25 cellular contexts compared by ENCODE assay signal in genomic region chr13:48185018-48185417, GRCh38. TPM values are rescaled to one million over a fixed set of nuclear protein-coding genes. Genes with fewer than 3 reads are reported as not detected.
DNase-seq lines count a peak whose midpoint lies in the region; ATAC-seq and TF ChIP-seq lines count a peak whose summit lies in the region.
"Had no signal": no experiment of that assay in that cellular context is flagged by ENCODE, and none has a peak within 500 bp of the region (broad histone marks: within the 10 kb centered on the region; RNA-seq: fewer than 3 reads in every experiment).

No MANE protein-coding gene starts in this region.

- H3K9me3 Mint-ChIP-seq in natural killer cell = no peaks in the 10 kb centered on the region
- no peaks in the 10 kb centered on the region for H3K9me3 Mint-ChIP-seq in natural killer cell treated with Interleukin-12 subunit alpha and Interleukin-12 subunit beta and Interleukin-15 and Interleukin-18, amount 100 ng/mL, for 72 hours
- no peaks in the 10 kb centered on the region for H3K9me3 Mint-ChIP-seq in activated CD8-positive, alpha-beta T cell treated with anti-CD3 and anti-CD28 coated beads for 36 hours
- H3K9me3 Mint-ChIP-seq: activated CD4-positive, alpha-beta memory T cell treated with anti-CD3 and anti-CD28 coated beads, Interleukin-2, amount 10 ng/mL, durations not matched to agents 7 days and 5 days; activated T-cell treated with anti-CD3 and anti-CD28 coated beads, Interleukin-2, amount 50 U/mL, for 4 hours; dendritic cell treated with granulocyte-macrophage colony-stimulating factor and Interleukin-4, amounts not matched to agents 40 ng/mL and 50 ng/mL, for 4 days; WTC11 had no signal

- H3K27ac ChIP-seq in vagina = peak overlapping the region; percentile 43
- H3K27ac ChIP-seq: adrenal gland, breast epithelium, C4-2B, foreskin keratinocyte, lower lobe of right lung, PC-9, thoracic aorta had no signal

- POLR2A ChIA-PET in activated CD8-positive, alpha-beta T cell treated with anti-CD3 and anti-CD28 coated beads for 36 hours (lab: Charles Lee) = interaction anchor here (1.3 to 1.6 kb wide), 5 partner anchors 26 to 50 kb away, joined by 3 to 6 read pairs (median 3); no protein-coding TSS in a partner anchor

- H3K4me1 ChIP-seq in vagina = no peaks in the 10 kb centered on the region
- H3K4me1 ChIP-seq: adrenal gland, breast epithelium, foreskin keratinocyte, lower lobe of right lung had no signal

- H3K36me3 ChIP-seq in vagina = no peaks in the 10 kb centered on the region
- H3K36me3 ChIP-seq: adrenal gland, breast epithelium, lower lobe of right lung, thoracic aorta had no signal

- peak overlapping the region; percentile 29 to 76 for H3K27ac Mint-ChIP-seq in natural killer cell
- H3K27ac Mint-ChIP-seq in natural killer cell treated with Interleukin-12 subunit alpha and Interleukin-12 subunit beta and Interleukin-15 and Interleukin-18, amount 100 ng/mL, for 72 hours = peak overlapping the region in 1 of 2 donors; percentile 49
- peak overlapping the region; percentile 82 for H3K27ac Mint-ChIP-seq in activated CD8-positive, alpha-beta T cell treated with anti-CD3 and anti-CD28 coated beads for 36 hours
- H3K27ac Mint-ChIP-seq: activated CD4-positive, alpha-beta memory T cell treated with anti-CD3 and anti-CD28 coated beads, Interleukin-2, amount 10 ng/mL, durations not matched to agents 7 days and 5 days; dendritic cell treated with granulocyte-macrophage colony-stimulating factor and Interleukin-4, amounts not matched to agents 40 ng/mL and 50 ng/mL, for 4 days; WTC11 had no signal

- DNase-seq in natural killer cell = no peak
- DNase-seq in natural killer cell treated with Interleukin-12 subunit alpha and Interleukin-12 subunit beta and Interleukin-15 and Interleukin-18, amount 100 ng/mL, for 72 hours (ENCODE audit: low spot score) = no peak
- no peak for DNase-seq in activated CD8-positive, alpha-beta T cell treated with anti-CD3 and anti-CD28 coated beads for 36 hours
- DNase-seq in fibroblast of mammary gland (ENCODE audit: low read depth) = peak; percentile 12
- no peak for DNase-seq in vagina (ENCODE audit: extremely low spot score in 2 of 2)
- DNase-seq in NCI-H187 (lab: John Stamatoyannopoulos, UW) = no peak
- DNase-seq in COLO668 (lab: John Stamatoyannopoulos, UW; ENCODE audit: unreplicated experiment) = no peak
- DNase-seq in NCI-H446 (lab: John Stamatoyannopoulos, UW) = no peak
- DNase-seq: ACHN; activated CD4-positive, alpha-beta memory T cell treated with anti-CD3 and anti-CD28 coated beads, Interleukin-2, amount 10 ng/mL, durations not matched to agents 7 days and 5 days; activated T-cell treated with anti-CD3 and anti-CD28 coated beads, Interleukin-2, amount 50 U/mL, for 4 hours; adrenal gland; DMS153; foreskin keratinocyte; GF-D8; hippocampal formation; islet precursor cell; lower lobe of right lung; NCI-H2227 treated with DMSO at 0.1 percent for 48 hours; PC-9 had no signal

- no peaks in the 10 kb centered on the region for H3K27me3 ChIP-seq in vagina
- H3K27me3 ChIP-seq: adrenal gland, breast epithelium had no signal

- no peak for TF ChIP-seq POLR2A in vagina (IDR thresholded peaks at IDR 0.05)

- intact Hi-C loops in natural killer cell (cut with micrococcal nuclease) (no loop called here), vagina (cut with DNase I) (no loop called here)
- intact Hi-C loops in activated CD8-positive, alpha-beta T cell treated with anti-CD3 and anti-CD28 coated beads for 36 hours (cut with micrococcal nuclease) = loop anchor here (5.0 kb wide), 1 partner anchor 37 kb away; no protein-coding TSS in a partner anchor

- H3K9me3 ChIP-seq in vagina = no peaks in the 10 kb centered on the region
- H3K9me3 ChIP-seq: adrenal gland, breast epithelium, lower lobe of right lung, thoracic aorta had no signal

- peaks cover 33 to 41% of the 10 kb centered on the region in 2 donors for H3K4me1 Mint-ChIP-seq in natural killer cell
- peaks cover 29% of the 10 kb centered on the region in 2 donors for H3K4me1 Mint-ChIP-seq in natural killer cell treated with Interleukin-12 subunit alpha and Interleukin-12 subunit beta and Interleukin-15 and Interleukin-18, amount 100 ng/mL, for 72 hours (ENCODE audit: low read depth in 2 of 2)
- peaks cover 60% of the 10 kb centered on the region for H3K4me1 Mint-ChIP-seq in activated CD8-positive, alpha-beta T cell treated with anti-CD3 and anti-CD28 coated beads for 36 hours (ENCODE audit: low read depth)

- ATAC-seq in natural killer cell = no peak
- ATAC-seq in natural killer cell treated with Interleukin-12 subunit alpha and Interleukin-12 subunit beta and Interleukin-15 and Interleukin-18, amount 100 ng/mL, for 72 hours = no peak
- ATAC-seq in activated CD8-positive, alpha-beta T cell treated with anti-CD3 and anti-CD28 coated beads for 36 hours = no peak
- ATAC-seq: activated T-cell treated with anti-CD3 and anti-CD28 coated beads, Interleukin-2, amount 50 U/mL, for 4 hours; foreskin keratinocyte; lower lobe of right lung; WTC11 had no signal

- H3K4me3 Mint-ChIP-seq in natural killer cell = peak overlapping the region; percentile 37
- no peak overlapping the region for H3K4me3 Mint-ChIP-seq in natural killer cell treated with Interleukin-12 subunit alpha and Interleukin-12 subunit beta and Interleukin-15 and Interleukin-18, amount 100 ng/mL, for 72 hours
- peak overlapping the region; percentile 11 for H3K4me3 Mint-ChIP-seq in activated CD8-positive, alpha-beta T cell treated with anti-CD3 and anti-CD28 coated beads for 36 hours
- H3K4me3 Mint-ChIP-seq: activated CD4-positive, alpha-beta memory T cell treated with anti-CD3 and anti-CD28 coated beads, Interleukin-2, amount 10 ng/mL, durations not matched to agents 7 days and 5 days; activated T-cell treated with anti-CD3 and anti-CD28 coated beads, Interleukin-2, amount 50 U/mL, for 4 hours; dendritic cell treated with granulocyte-macrophage colony-stimulating factor and Interleukin-4, amounts not matched to agents 40 ng/mL and 50 ng/mL, for 4 days; WTC11 had no signal

- H3K27me3 Mint-ChIP-seq in natural killer cell (ENCODE audit: low read depth in 2 of 2) = no peaks in the 10 kb centered on the region
- no peaks in the 10 kb centered on the region for H3K27me3 Mint-ChIP-seq in natural killer cell treated with Interleukin-12 subunit alpha and Interleukin-12 subunit beta and Interleukin-15 and Interleukin-18, amount 100 ng/mL, for 72 hours
- H3K27me3 Mint-ChIP-seq in activated CD8-positive, alpha-beta T cell treated with anti-CD3 and anti-CD28 coated beads for 36 hours = no peaks in the 10 kb centered on the region
- H3K27me3 Mint-ChIP-seq: dendritic cell treated with granulocyte-macrophage colony-stimulating factor and Interleukin-4, amounts not matched to agents 40 ng/mL and 50 ng/mL, for 4 days had no signal

- TF ChIP-seq CTCF in natural killer cell (IDR thresholded peaks at IDR 0.05) (no peak), fibroblast of mammary gland (conservative IDR thresholded peaks at IDR 0.05; ENCODE audit: control insufficient read depth, insufficient read depth, low read depth, low read length) (no peak), vagina (IDR thresholded peaks at IDR 0.05) (no peak)
- TF ChIP-seq CTCF in activated CD8-positive, alpha-beta T cell treated with anti-CD3 and anti-CD28 coated beads for 36 hours (IDR thresholded peaks at IDR 0.05) = no peak

- H3K4me3 ChIP-seq in fibroblast of mammary gland (ENCODE audit: control insufficient read depth, low read depth, low read length) = no peak overlapping the region
- no peak overlapping the region for H3K4me3 ChIP-seq in vagina
- H3K4me3 ChIP-seq: adrenal gland, breast epithelium, lower lobe of right lung, PC-9, thoracic aorta had no signal

- no peaks in the 10 kb centered on the region for H3K36me3 Mint-ChIP-seq in natural killer cell
- no peaks in the 10 kb centered on the region for H3K36me3 Mint-ChIP-seq in natural killer cell treated with Interleukin-12 subunit alpha and Interleukin-12 subunit beta and Interleukin-15 and Interleukin-18, amount 100 ng/mL, for 72 hours
- H3K36me3 Mint-ChIP-seq in activated CD8-positive, alpha-beta T cell treated with anti-CD3 and anti-CD28 coated beads for 36 hours (ENCODE audit: low read depth) = no peaks in the 10 kb centered on the region
- H3K36me3 Mint-ChIP-seq: WTC11 had no signal

- CTCF ChIA-PET in activated CD8-positive, alpha-beta T cell treated with anti-CD3 and anti-CD28 coated beads for 36 hours (lab: Charles Lee) = interaction anchor here (0.9 to 1.9 kb wide), 6 partner anchors 8 to 58 kb away, joined by 3 to 5 read pairs (median 4); partner anchors contain the start of gene ITM2B

RNA-seq across cellular contexts. Expression of gene ITM2B, which starts 48.0 kb away (rescaled TPM):
- total RNA-seq in natural killer cell (100 to 1,000 TPM; 305 to 387 (median 309) TPM), vagina (475 TPM)
- 100 to 1,000 TPM in 1 of 2 donors, 10 to 100 TPM in 1; 97.0 to 166 TPM for total RNA-seq in natural killer cell treated with Interleukin-12 subunit alpha and Interleukin-12 subunit beta and Interleukin-15 and Interleukin-18, amount 100 ng/mL, for 72 hours
- total RNA-seq in activated CD8-positive, alpha-beta T cell treated with anti-CD3 and anti-CD28 coated beads for 36 hours = 10 to 100 TPM; 85.5 to 91.2 TPM
